11 cellular contexts compared by ENCODE assay signal in the genomic region with DNA sequence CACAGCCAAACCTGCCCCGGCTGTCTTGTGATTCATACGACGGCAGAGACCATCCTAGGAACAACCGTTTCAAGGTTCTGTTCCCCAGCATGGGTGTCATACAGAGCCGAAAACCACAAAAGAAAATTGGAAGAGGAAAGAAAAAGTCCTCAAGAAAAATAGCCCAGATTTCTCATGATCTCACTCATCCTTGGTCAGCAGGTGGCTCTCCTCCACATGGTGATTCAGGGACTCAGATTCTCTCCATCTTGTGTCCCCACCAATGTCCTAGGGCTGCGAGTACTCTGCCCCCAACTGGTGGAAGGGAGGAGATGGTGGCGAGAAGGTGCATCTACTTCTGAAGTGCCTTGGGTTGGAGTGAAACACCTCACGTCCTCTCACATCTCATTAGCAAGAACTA. TPM values are rescaled to one million over a fixed set of nuclear protein-coding genes. Genes with fewer than 3 reads are reported as not detected.
DNase-seq lines count a peak whose midpoint lies in the region; ATAC-seq and TF ChIP-seq lines count a peak whose summit lies in the region.
"Had no signal": no experiment of that assay in that cellular context is flagged by ENCODE, and none has a peak within 500 bp of the region (broad histone marks: within the 10 kb centered on the region; RNA-seq: fewer than 3 reads in every experiment).

No MANE protein-coding gene starts in this region.

- H3K27me3 Mint-ChIP-seq in WTC11 (ENCODE audit: low read depth), result no peaks in the 10 kb centered on the region
- peaks cover 3% of the 10 kb centered on the region for H3K27me3 Mint-ChIP-seq in progenitor cell of endocrine pancreas
- H3K27me3 Mint-ChIP-seq: activated CD8-positive, alpha-beta memory T cell treated with anti-CD3 and anti-CD28 coated beads, Interleukin-2, amount 10 ng/mL, durations not matched to agents 7 days and 5 days had no signal

- no peak overlapping the region for H3K4me3 ChIP-seq in Jurkat, Clone E6-1 (ENCODE audit: low read length)

- POLR2A ChIA-PET in WTC11 (lab: Charles Lee), result no interaction called here

- peaks cover 19% of the 10 kb centered on the region for H3K4me1 Mint-ChIP-seq in WTC11
- no peaks in the 10 kb centered on the region for H3K4me1 Mint-ChIP-seq in progenitor cell of endocrine pancreas (ENCODE audit: low read depth)
- H3K4me1 Mint-ChIP-seq: activated CD8-positive, alpha-beta memory T cell treated with anti-CD3 and anti-CD28 coated beads, Interleukin-2, amount 10 ng/mL, durations not matched to agents 7 days and 5 days had no signal

- no peak overlapping the region for H3K4me3 Mint-ChIP-seq in WTC11
- H3K4me3 Mint-ChIP-seq in progenitor cell of endocrine pancreas (ENCODE audit: low read depth), result no peak overlapping the region
- H3K4me3 Mint-ChIP-seq: activated CD8-positive, alpha-beta memory T cell treated with anti-CD3 and anti-CD28 coated beads, Interleukin-2, amount 10 ng/mL, durations not matched to agents 7 days and 5 days had no signal

- ATAC-seq in WTC11 (peak; percentile 97), GM21360 (IDR thresholded peaks at IDR 0.05; ENCODE audit: unreplicated experiment) (no peak), GM21737 (IDR thresholded peaks at IDR 0.05; ENCODE audit: unreplicated experiment) (no peak)
- ATAC-seq: activated CD8-positive, alpha-beta memory T cell treated with anti-CD3 and anti-CD28 coated beads, Interleukin-2, amount 10 ng/mL, durations not matched to agents 7 days and 5 days; stimulated activated naive CD8-positive, alpha-beta T cell treated with anti-CD3 and anti-CD28 coated beads, Interleukin-15, Interleukin-2, amounts not matched to agents 100 U/mL and 50 U/mL, for 24 hours had no signal

- CTCF ChIA-PET in WTC11 (lab: Charles Lee), result interaction anchor here (0.8 to 3.3 kb wide), 9 partner anchors 16 to 429 kb away, joined by 3 to 17 read pairs (median 3); no protein-coding TSS in a partner anchor

- H3K36me3 Mint-ChIP-seq in WTC11 (0 out of 2 replicates have a peak, but pooled peaks cover 3% of the 10 kb centered on the region), progenitor cell of endocrine pancreas (ENCODE audit: insufficient read depth) (no peaks in the 10 kb centered on the region)
- H3K36me3 Mint-ChIP-seq: activated CD8-positive, alpha-beta memory T cell treated with anti-CD3 and anti-CD28 coated beads, Interleukin-2, amount 10 ng/mL, durations not matched to agents 7 days and 5 days had no signal

- TF ChIP-seq CTCF in WTC11 (IDR thresholded peaks at IDR 0.05), result no peak
- TF ChIP-seq CTCF in progenitor cell of endocrine pancreas (IDR thresholded peaks at IDR 0.05; ENCODE audit: unreplicated experiment), result peak; percentile 17

- H3K27ac Mint-ChIP-seq in WTC11 (no peak overlapping the region), progenitor cell of endocrine pancreas (no peak overlapping the region)
- H3K27ac Mint-ChIP-seq: activated CD8-positive, alpha-beta memory T cell treated with anti-CD3 and anti-CD28 coated beads, Interleukin-2, amount 10 ng/mL, durations not matched to agents 7 days and 5 days had no signal

- H3K9me3 Mint-ChIP-seq in WTC11 (peaks cover 13% of the 10 kb centered on the region; the same call in 1 of the 2 replicates), progenitor cell of endocrine pancreas (ENCODE audit: low read depth) (peaks cover 2% of the 10 kb centered on the region)

- DNase-seq in SIG-M5 treated with dmso at 0.1 percent for 504 hours (lab: John Stamatoyannopoulos, UW; ENCODE audit: unreplicated experiment) (peak; percentile 45), SIG-M5 (lab: John Stamatoyannopoulos, UW) (no peak), WTC11 (ENCODE audit: low spot score) (peak; percentile 65), progenitor cell of endocrine pancreas (ENCODE audit: low spot score, unreplicated experiment) (no peak)
- peak; percentile 41 for DNase-seq in Jurkat, Clone E6-1 (ENCODE audit: low read depth, low spot score)
- no peak for DNase-seq in activated CD4-positive, alpha-beta T cell treated with anti-CD3 and anti-CD28 coated beads, Interleukin-2, amount 50 U/mL, for 4 hours
- DNase-seq: activated CD8-positive, alpha-beta memory T cell treated with anti-CD3 and anti-CD28 coated beads, Interleukin-2, amount 10 ng/mL, durations not matched to agents 7 days and 5 days; NCI-H1436; stimulated activated naive CD8-positive, alpha-beta T cell treated with anti-CD3 and anti-CD28 coated beads, Interleukin-15, Interleukin-2, amounts not matched to agents 100 U/mL and 50 U/mL, for 24 hours had no signal

TF ChIP-seq in WTC11, 78 proteins besides CTCF, POLR2A, EP300 and RAD21:
- peak; percentile 47; the same call in 1 of the 2 replicates for TF ChIP-seq TEAD1 (CRISPR knock-in tag; IDR thresholded peaks at IDR 0.05)
- TF ChIP-seq, protein P1, sequence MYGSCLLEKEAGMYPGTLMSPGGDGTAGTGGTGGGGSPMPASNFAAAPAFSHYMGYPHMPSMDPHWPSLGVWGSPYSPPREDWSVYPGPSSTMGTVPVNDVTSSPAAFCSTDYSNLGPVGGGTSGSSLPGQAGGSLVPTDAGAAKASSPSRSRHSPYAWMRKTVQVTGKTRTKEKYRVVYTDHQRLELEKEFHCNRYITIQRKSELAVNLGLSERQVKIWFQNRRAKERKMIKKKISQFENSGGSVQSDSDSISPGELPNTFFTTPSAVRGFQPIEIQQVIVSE (CRISPR knock-in tag; IDR thresholded peaks at IDR 0.05; ENCODE audit: borderline replicate concordance), result no peak
- TF ChIP-seq, protein P2, sequence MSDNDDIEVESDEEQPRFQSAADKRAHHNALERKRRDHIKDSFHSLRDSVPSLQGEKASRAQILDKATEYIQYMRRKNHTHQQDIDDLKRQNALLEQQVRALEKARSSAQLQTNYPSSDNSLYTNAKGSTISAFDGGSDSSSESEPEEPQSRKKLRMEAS (CRISPR knock-in tag; IDR thresholded peaks at IDR 0.05), result 0 out of 2 replicates have a peak, but pooled peaks have one; percentile 16

RNA-seq across cellular contexts. Expression of a gene that starts 25.6 kb away (rescaled TPM):
- 0.20 TPM for polyA plus RNA-seq in Jurkat, Clone E6-1 (2012; ENCODE audit: insufficient read depth, insufficient read length)
- total RNA-seq in WTC11 (2021) (7.1 to 11.4 TPM (median 7.5 TPM) in 3 replicates), progenitor cell of endocrine pancreas (2.4 and 3.1 TPM in 2 replicates)
- total RNA-seq: activated CD8-positive, alpha-beta memory T cell treated with anti-CD3 and anti-CD28 coated beads, Interleukin-2, amount 10 ng/mL, durations not matched to agents 7 days and 5 days had no signal

Comparison
In these comparisons a context has a peak if more than half of its experiments do, and no peak if none do; other contexts are left out.
1. DNase-seq: peak in SIG-M5 treated with dmso at 0.1 percent for 504 hours (single experiment), Jurkat, Clone E6-1 (single experiment) and WTC11 (single experiment); none in SIG-M5 (single experiment), progenitor cell of endocrine pancreas (single experiment) and activated CD4-positive, alpha-beta T cell treated with anti-CD3 and anti-CD28 coated beads, Interleukin-2, amount 50 U/mL, for 4 hours (0 of 2).